ENCODE assay signal across 19 cellular contexts in genomic region chr10:109587366-109587765, GRCh38.
"Had no signal": no experiment of that assay in that cellular context is flagged by ENCODE, and none has a peak within 500 bp of the region (broad histone marks: within the 10 kb centered on the region; RNA-seq: fewer than 3 reads in every experiment).

No MANE protein-coding gene starts in this region.

- H3K36me3 ChIP-seq: esophagus muscularis mucosa, neutrophil, thyroid gland had no signal

- H3K4me3 ChIP-seq: body of pancreas, coronary artery, esophagus muscularis mucosa, hepatocyte, mucosa of descending colon, thyroid gland had no signal

- H2AFZ ChIP-seq: hepatocyte, parathyroid adenoma had no signal

- H3K9ac ChIP-seq: parathyroid adenoma had no signal

- H3K4me1 ChIP-seq: body of pancreas, esophagus muscularis mucosa, parathyroid adenoma, thyroid gland had no signal

- H3K27me3 ChIP-seq: body of pancreas, esophagus muscularis mucosa, hepatocyte, neutrophil, thyroid gland had no signal

- H3K9me3 ChIP-seq: body of pancreas, esophagus muscularis mucosa, mucosa of descending colon, neutrophil, thyroid gland had no signal

- H3K79me2 ChIP-seq: hepatocyte, parathyroid adenoma had no signal

- ATAC-seq: activated CD4-positive, alpha-beta T cell treated with anti-CD3 and anti-CD28 coated beads for 36 hours; body of pancreas; left lobe of liver; mucosa of descending colon; naive thymus-derived CD8-positive, alpha-beta T cell; stimulated activated effector memory CD8-positive, alpha-beta T cell treated with anti-CD3 and anti-CD28 coated beads, Interleukin-12 subunit alpha, Interleukin-12 subunit beta, amount 100 ng/mL, for 72 hours had no signal

- H3K27ac ChIP-seq: body of pancreas, coronary artery, esophagus muscularis mucosa, hepatocyte, neutrophil, parathyroid adenoma, thyroid gland had no signal

- H3K4me2 ChIP-seq: hepatocyte had no signal

- DNase-seq: activated CD4-positive, alpha-beta memory T cell treated with anti-CD3 and anti-CD28 coated beads for 36 hours; activated CD4-positive, alpha-beta T cell treated with anti-CD3 and anti-CD28 coated beads for 36 hours; activated gamma-delta T cell; activated naive CD8-positive, alpha-beta T cell treated with anti-CD3 and anti-CD28 coated beads for 36 hours; activated T-cell treated with anti-CD3 and anti-CD28 coated beads, Interleukin-2, amount 50 U/mL, for 24 hours; amygdala; body of pancreas; mucosa of descending colon; naive thymus-derived CD8-positive, alpha-beta T cell; stimulated activated CD4-positive, alpha-beta T cell treated with anti-CD3 and anti-CD28 coated beads, Interleukin-12 subunit alpha, Interleukin-12 subunit beta, amount 100 ng/mL, for 4 hours; stimulated activated CD4-positive, alpha-beta T cell treated with anti-CD3 and anti-CD28 coated beads, Interleukin-2, amount 100 ng/mL, for 24 hours; thyroid gland had no signal
